1 cellular context compared by ENCODE assay signal in genomic region chr12:54304187-54304810, GRCh38.
A peak's percentile ranks its signal among the peaks of the same experiment; 100 is the strongest.
TF ChIP-seq lines count a peak whose summit lies in the region.

No MANE protein-coding gene starts in this region.

TF ChIP-seq in HepG2, 621 proteins besides CTCF, POLR2A, EP300 and RAD21 (continues in another document):
- TF ChIP-seq SRSF9 (IDR thresholded peaks at IDR 0.05; ENCODE audit: borderline replicate concordance, insufficient read depth, low read depth, low read length, poor library complexity, severe bottlenecking), result no peak
- 0 out of 2 replicates have a peak, but pooled peaks have one; percentile 38 for TF ChIP-seq ZNF619 (CRISPR knock-in tag; IDR thresholded peaks at IDR 0.05)
- TF ChIP-seq ZNF121 (CRISPR knock-in tag; IDR thresholded peaks at IDR 0.05), result no peak
- TF ChIP-seq ZNF292 (CRISPR knock-in tag; IDR thresholded peaks at IDR 0.05; ENCODE audit: borderline replicate concordance, low read depth), result peak; percentile 83; the same call in 1 of the 2 replicates
- TF ChIP-seq ARHGAP35 (CRISPR knock-in tag; IDR thresholded peaks at IDR 0.05; ENCODE audit: borderline replicate concordance), result no peak
- peak; percentile 53; the same call in 1 of the 2 replicates for TF ChIP-seq NRL (CRISPR knock-in tag; IDR thresholded peaks at IDR 0.05; ENCODE audit: borderline replicate concordance)
- TF ChIP-seq ZNF616 (CRISPR knock-in tag; IDR thresholded peaks at IDR 0.05; ENCODE audit: low read depth), result no peak
- peak; percentile 83 for TF ChIP-seq ZNF12 (CRISPR knock-in tag; IDR thresholded peaks at IDR 0.05)
- peak; percentile 51; the same call in 1 of the 2 replicates for TF ChIP-seq ZNF503 (CRISPR knock-in tag; IDR thresholded peaks at IDR 0.05)
- peak; percentile 69; the same call in 1 of the 2 replicates for TF ChIP-seq HDAC2 (CRISPR knock-in tag; IDR thresholded peaks at IDR 0.05)
- TF ChIP-seq TFDP1 (CRISPR knock-in tag; IDR thresholded peaks at IDR 0.05; ENCODE audit: borderline replicate concordance), result peak; percentile 37; the same call in 1 of the 2 replicates
- TF ChIP-seq STAG1 (CRISPR knock-in tag; IDR thresholded peaks at IDR 0.05), result 0 out of 2 replicates have a peak, but pooled peaks have one; percentile 7
- no peak for TF ChIP-seq ZNF776 (CRISPR knock-in tag; IDR thresholded peaks at IDR 0.05)
- TF ChIP-seq HNF1A (IDR thresholded peaks at IDR 0.05; ENCODE audit: low read depth), result no peak
- TF ChIP-seq HNF1A (CRISPR knock-in tag; IDR thresholded peaks at IDR 0.05; ENCODE audit: borderline replicate concordance), result 0 out of 2 replicates have a peak, but pooled peaks have one; percentile 21
- TF ChIP-seq ZNF761 (CRISPR knock-in tag; conservative IDR thresholded peaks at IDR 0.05), result no peak
- no peak for TF ChIP-seq ZFP41 (CRISPR knock-in tag; IDR thresholded peaks at IDR 0.05; ENCODE audit: borderline replicate concordance)
- no peak for TF ChIP-seq EZH2 (conservative IDR thresholded peaks at IDR 0.05; ENCODE audit: low read depth, low read length)
- TF ChIP-seq HNRNPUL1 (IDR thresholded peaks at IDR 0.05; ENCODE audit: low read depth, low read length), result no peak
- no peak for TF ChIP-seq ZMYM2 (CRISPR knock-in tag; IDR thresholded peaks at IDR 0.05)
- TF ChIP-seq CBX2 (IDR thresholded peaks at IDR 0.05; ENCODE audit: low read depth, low read length), result no peak
- no peak for TF ChIP-seq CBX2 (CRISPR knock-in tag; IDR thresholded peaks at IDR 0.05; ENCODE audit: low read depth)
- no peak for TF ChIP-seq ZNF333 (CRISPR knock-in tag; IDR thresholded peaks at IDR 0.05; ENCODE audit: borderline replicate concordance)
- TF ChIP-seq ZNF326 (CRISPR knock-in tag; IDR thresholded peaks at IDR 0.05; ENCODE audit: borderline replicate concordance), result no peak
- TF ChIP-seq SOX5 (CRISPR knock-in tag; IDR thresholded peaks at IDR 0.05; ENCODE audit: borderline replicate concordance), result peak; percentile 73; the same call in 1 of the 2 replicates
- peak; percentile 87 for TF ChIP-seq TARDBP (CRISPR knock-in tag; IDR thresholded peaks at IDR 0.05)
- no peak for TF ChIP-seq SUZ12 (IDR thresholded peaks at IDR 0.05; ENCODE audit: low read depth, low read length)
- 0 out of 2 replicates have a peak, but pooled peaks have one; percentile 23 for TF ChIP-seq NFYC (CRISPR knock-in tag; IDR thresholded peaks at IDR 0.05)
- TF ChIP-seq ADNP (CRISPR knock-in tag; IDR thresholded peaks at IDR 0.05), result no peak
- no peak for TF ChIP-seq ZNF724P (CRISPR knock-in tag; IDR thresholded peaks at IDR 0.05; ENCODE audit: borderline replicate concordance)
- no peak for TF ChIP-seq ZNF816 (CRISPR knock-in tag; IDR thresholded peaks at IDR 0.05; ENCODE audit: borderline replicate concordance)
- peak; percentile 64 for TF ChIP-seq KAT8 (CRISPR knock-in tag; IDR thresholded peaks at IDR 0.05)
- TF ChIP-seq ZNF710 (CRISPR knock-in tag; IDR thresholded peaks at IDR 0.05; ENCODE audit: borderline replicate concordance), result 0 out of 2 replicates have a peak, but pooled peaks have one; percentile 42
- peak; percentile 86 for TF ChIP-seq ARID5B (CRISPR knock-in tag; IDR thresholded peaks at IDR 0.05)
- TF ChIP-seq ZNF614 (CRISPR knock-in tag; IDR thresholded peaks at IDR 0.05; ENCODE audit: borderline replicate concordance), result peak; percentile 71; the same call in 1 of the 2 replicates
- TF ChIP-seq AGO1 (IDR thresholded peaks at IDR 0.05; ENCODE audit: low read depth, low read length, poor library complexity, severe bottlenecking), result no peak
- TF ChIP-seq RORA (CRISPR knock-in tag; IDR thresholded peaks at IDR 0.05), result no peak
- TF ChIP-seq SMAD1 (CRISPR knock-in tag; IDR thresholded peaks at IDR 0.05; ENCODE audit: borderline replicate concordance, low read depth), result no peak
- TF ChIP-seq ZFYVE20 (CRISPR knock-in tag; IDR thresholded peaks at IDR 0.05; ENCODE audit: borderline replicate concordance, low read depth), result no peak
- peak; percentile 86 for TF ChIP-seq HNRNPL (IDR thresholded peaks at IDR 0.05; ENCODE audit: low read depth, low read length)
- no peak for TF ChIP-seq RBM39 (IDR thresholded peaks at IDR 0.05; ENCODE audit: low read depth, low read length, poor library complexity, severe bottlenecking)
- TF ChIP-seq NCOA2 (CRISPR knock-in tag; IDR thresholded peaks at IDR 0.05), result peak; percentile 71
- TF ChIP-seq MAFG (CRISPR knock-in tag; IDR thresholded peaks at IDR 0.05), result no peak
- peak; percentile 91 for TF ChIP-seq ZNF281 (CRISPR knock-in tag; IDR thresholded peaks at IDR 0.05; ENCODE audit: borderline replicate concordance)
- TF ChIP-seq ZNF772 (CRISPR knock-in tag; IDR thresholded peaks at IDR 0.05), result no peak
- TF ChIP-seq ZSCAN25 (CRISPR knock-in tag; IDR thresholded peaks at IDR 0.05), result peak; percentile 70; the same call in 1 of the 2 replicates
- TF ChIP-seq MYC (CRISPR knock-in tag; IDR thresholded peaks at IDR 0.05; ENCODE audit: borderline replicate concordance), result peak; percentile 38; the same call in 1 of the 2 replicates
- TF ChIP-seq WIZ (CRISPR knock-in tag; IDR thresholded peaks at IDR 0.05), result no peak
- peak; percentile 42; the same call in 1 of the 2 replicates for TF ChIP-seq ZNF552 (CRISPR knock-in tag; IDR thresholded peaks at IDR 0.05; ENCODE audit: borderline replicate concordance)
